In the genomic region with DNA sequence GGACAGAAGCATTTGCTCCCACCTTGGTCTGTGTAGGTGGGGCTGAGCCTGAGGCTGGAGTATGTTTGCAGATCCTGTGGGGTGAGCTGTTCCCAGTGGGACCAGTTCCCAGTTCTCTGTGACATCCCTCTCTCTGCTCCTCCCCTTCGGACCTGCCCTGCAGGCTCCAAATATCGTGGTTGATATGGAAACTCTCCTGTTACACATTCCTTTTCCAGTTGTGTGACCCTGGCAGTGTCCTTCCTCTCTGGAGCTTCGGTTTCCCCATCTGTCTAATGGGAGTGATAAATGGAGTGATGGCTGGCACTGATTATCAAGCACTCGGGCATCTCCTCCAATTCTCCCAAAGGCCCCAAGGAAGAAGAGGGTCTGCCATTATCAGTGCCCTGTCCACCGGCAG, we compare ENCODE assay signal across 1 cellular context.
TF ChIP-seq lines count a peak whose summit lies in the region.

No MANE protein-coding gene starts in this region.

TF ChIP-seq in IMR-90, 13 proteins besides CTCF, POLR2A, EP300 and RAD21 (continued from another document):
- no peak for TF ChIP-seq MXI1 (IDR thresholded peaks at IDR 0.05; ENCODE audit: borderline replicate concordance, low read depth, low read length)
- no peak for TF ChIP-seq CEBPB (IDR thresholded peaks at IDR 0.05; ENCODE audit: low read depth, low read length)
- TF ChIP-seq, protein P1, sequence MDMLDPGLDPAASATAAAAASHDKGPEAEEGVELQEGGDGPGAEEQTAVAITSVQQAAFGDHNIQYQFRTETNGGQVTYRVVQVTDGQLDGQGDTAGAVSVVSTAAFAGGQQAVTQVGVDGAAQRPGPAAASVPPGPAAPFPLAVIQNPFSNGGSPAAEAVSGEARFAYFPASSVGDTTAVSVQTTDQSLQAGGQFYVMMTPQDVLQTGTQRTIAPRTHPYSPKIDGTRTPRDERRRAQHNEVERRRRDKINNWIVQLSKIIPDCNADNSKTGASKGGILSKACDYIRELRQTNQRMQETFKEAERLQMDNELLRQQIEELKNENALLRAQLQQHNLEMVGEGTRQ (IDR thresholded peaks at IDR 0.05; ENCODE audit: low read depth, low read length): no peak
- TF ChIP-seq CHD1 (IDR thresholded peaks at IDR 0.05; ENCODE audit: low read depth, low read length): no peak
